11 cellular contexts compared by ENCODE assay signal in the genomic region with DNA sequence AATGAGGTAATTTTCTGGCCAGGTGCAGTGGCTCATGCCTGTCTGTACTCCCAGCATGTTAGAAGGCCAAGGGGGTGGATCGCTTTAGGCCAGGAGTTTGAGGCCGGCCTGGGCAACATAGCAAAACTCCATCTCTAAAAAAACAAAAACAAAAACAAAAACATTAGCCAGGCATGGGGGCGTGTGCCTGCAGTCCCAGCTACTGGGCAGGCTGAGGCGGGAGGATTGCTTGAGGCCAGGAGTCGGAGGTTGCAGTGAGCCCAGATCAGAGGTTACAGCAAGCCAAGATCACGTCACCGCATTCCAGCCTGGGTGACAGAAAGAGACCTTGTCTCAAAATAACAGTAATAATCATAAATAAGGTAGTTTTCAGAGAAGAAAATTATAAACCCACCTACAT. TPM values are rescaled to one million over a fixed set of nuclear protein-coding genes. Genes with fewer than 3 reads are reported as not detected.
"Had no signal": no experiment of that assay in that cellular context is flagged by ENCODE, and none has a peak within 500 bp of the region (broad histone marks: within the 10 kb centered on the region; RNA-seq: fewer than 3 reads in every experiment).

No MANE protein-coding gene starts in this region.

- H3K9me3 ChIP-seq: HAP-1 had no signal

- H3K36me3 ChIP-seq: HAP-1 had no signal

- H3K4me1 ChIP-seq: HAP-1 had no signal

- ATAC-seq: HCT116, K562 had no signal

- H3K4me3 Mint-ChIP-seq: HFFc6 had no signal

- DNase-seq: GM23248, GOT3, H7, HFFc6, IMR-90, KG1 had no signal

- H2AFZ ChIP-seq: GM23248 had no signal

- H3K4me3 ChIP-seq: GM23248, HAP-1, K562 had no signal

- H3K27ac Mint-ChIP-seq: HFFc6 had no signal

- H3K9ac ChIP-seq: GM23248 had no signal

- H3K27ac ChIP-seq: GM23248 had no signal

RNA-seq across cellular contexts. Expression of a gene that starts 55.7 kb away (rescaled TPM):
- total RNA-seq: GM23248, H4, H7, HFFc6, HT-29, IMR-90, K562 had no signal
- polyA plus RNA-seq: IMR-90, K562 had no signal
